28 cellular contexts compared by ENCODE assay signal in the genomic region with DNA sequence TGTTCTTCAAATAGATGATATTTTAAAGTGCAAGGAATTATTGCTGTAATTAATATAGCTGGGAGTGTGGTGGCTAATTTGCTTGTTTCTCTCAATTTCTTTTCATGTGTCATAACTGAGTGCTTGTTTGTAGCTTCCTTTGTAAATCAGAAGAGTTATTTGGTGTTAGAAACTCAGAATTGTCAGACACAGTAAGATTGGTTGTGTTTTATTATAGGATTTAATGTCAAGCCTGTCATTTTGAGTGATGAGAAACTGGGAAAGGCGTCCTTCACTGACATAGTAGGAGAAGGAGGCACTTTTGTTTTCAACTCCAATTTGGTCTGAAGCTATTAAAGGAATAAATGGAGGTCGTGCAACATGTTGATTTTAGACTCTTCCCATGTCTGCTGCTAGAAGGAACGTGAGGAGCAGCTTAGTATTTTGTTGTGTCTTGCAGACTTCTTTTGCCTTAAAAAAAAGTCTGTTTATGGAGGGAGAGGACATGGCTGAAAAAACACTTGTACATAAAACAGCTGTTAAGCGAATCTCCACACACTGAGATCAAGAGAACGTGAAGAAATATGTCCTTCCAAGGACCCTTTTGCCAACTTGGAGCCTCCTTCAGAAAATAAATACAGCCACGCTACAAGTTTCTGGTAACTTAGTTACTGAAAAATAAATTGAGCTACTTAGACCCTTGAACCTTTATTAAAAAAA. TPM values are rescaled to one million over a fixed set of nuclear protein-coding genes. Genes with fewer than 3 reads are reported as not detected.
DNase-seq lines count a peak whose midpoint lies in the region; ATAC-seq and TF ChIP-seq lines count a peak whose summit lies in the region.
"Had no signal": no experiment of that assay in that cellular context is flagged by ENCODE, and none has a peak within 500 bp of the region (broad histone marks: within the 10 kb centered on the region; RNA-seq: fewer than 3 reads in every experiment).

No MANE protein-coding gene starts in this region.

- TF ChIP-seq POLR2A in stomach (IDR thresholded peaks at IDR 0.05): no peak

- H3K27ac ChIP-seq in left lung: no peak overlapping the region
- peak overlapping the region in 4 of 5 donors; percentile 35 to 74 (median 55) for H3K27ac ChIP-seq in stomach
- H3K27ac ChIP-seq in CD8-positive, alpha-beta memory T cell (ENCODE audit: low read depth, low read length): no peak overlapping the region
- peak overlapping the region in 1 of 2 donors; percentile 42 for H3K27ac ChIP-seq in coronary artery
- H3K27ac ChIP-seq: brain microvascular endothelial cell, HL-60, KMS-11 had no signal

- DNase-seq in NCI-H2227 treated with DMSO at 0.1 percent for 48 hours (lab: John Stamatoyannopoulos, UW) (peak; percentile 69), fibroblast of gingiva (ENCODE audit: low read depth) (peak; percentile 21), left lung (no peak), stomach (no peak), NCI-H146 (lab: John Stamatoyannopoulos, UW) (no peak), coronary artery (ENCODE audit: low spot score) (no peak)
- DNase-seq in CD8-positive, alpha-beta memory T cell: no peak
- DNase-seq: activated CD4-positive, alpha-beta T cell treated with anti-CD3 and anti-CD28 coated beads, Interleukin-2, amount 50 U/mL, for 4 hours; activated CD8-positive, alpha-beta memory T cell treated with anti-CD3 and anti-CD28 coated beads, Interleukin-2, amount 10 ng/mL, durations not matched to agents 7 days and 5 days; activated naive CD4-positive, alpha-beta T cell treated with Interleukin-2 at 50 U/mL for 16 hours; activated T-cell treated with anti-CD3 and anti-CD28 coated beads, Interleukin-2, amount 50 U/mL, for 48 hours; brain microvascular endothelial cell; DMS153; H9; MM.1S; NCI-H2029; NCI-H526; NK-92 treated with Interleukin-12 subunit alpha and Interleukin-12 subunit beta, amount 100 ng/mL, for 24 hours; PC-3; posterior cingulate gyrus; right cardiac atrium; SK-N-SH; stimulated activated CD8-positive, alpha-beta memory T cell treated with anti-CD3 and anti-CD28 coated beads, Interleukin-4, amount 100 ng/mL, for 48 hours; T-helper 2 cell had no signal

- H3K4me1 ChIP-seq in left lung: peaks cover 5 to 8% of the 10 kb centered on the region in 2 donors
- peaks cover 4 to 32% (median 15%) of the 10 kb centered on the region in 4 donors for H3K4me1 ChIP-seq in stomach
- no peaks in the 10 kb centered on the region for H3K4me1 ChIP-seq in CD8-positive, alpha-beta memory T cell (ENCODE audit: insufficient read depth, low read length)

- TF ChIP-seq CTCF in left lung (IDR thresholded peaks at IDR 0.05) (no peak), stomach (IDR thresholded peaks at IDR 0.05) (no peak), coronary artery (IDR thresholded peaks at IDR 0.05) (no peak)

- H3K4me1 Mint-ChIP-seq in CD8-positive, alpha-beta memory T cell: no peaks in the 10 kb centered on the region
- H3K4me1 Mint-ChIP-seq: activated CD8-positive, alpha-beta memory T cell treated with anti-CD3 and anti-CD28 coated beads, Interleukin-2, amount 10 ng/mL, durations not matched to agents 7 days and 5 days; H9 had no signal

- H3K36me3 ChIP-seq in left lung (no peaks in the 10 kb centered on the region), stomach (no peaks in the 10 kb centered on the region)
- no peaks in the 10 kb centered on the region for H3K36me3 ChIP-seq in CD8-positive, alpha-beta memory T cell (ENCODE audit: insufficient read depth, low read length)
- H3K36me3 ChIP-seq: brain microvascular endothelial cell had no signal

- POLR2A ChIA-PET in CD8-positive, alpha-beta memory T cell (lab: Charles Lee): no interaction called here

- no peaks in the 10 kb centered on the region for H3K36me3 Mint-ChIP-seq in CD8-positive, alpha-beta memory T cell
- H3K36me3 Mint-ChIP-seq: activated CD8-positive, alpha-beta memory T cell treated with anti-CD3 and anti-CD28 coated beads, Interleukin-2, amount 10 ng/mL, durations not matched to agents 7 days and 5 days had no signal

- no peaks in the 10 kb centered on the region for H3K9me3 ChIP-seq in left lung
- H3K9me3 ChIP-seq in stomach: no peaks in the 10 kb centered on the region
- no peaks in the 10 kb centered on the region for H3K9me3 ChIP-seq in CD8-positive, alpha-beta memory T cell (ENCODE audit: low read length)
- H3K9me3 ChIP-seq: SK-N-SH had no signal

- TF ChIP-seq EP300 in stomach (IDR thresholded peaks at IDR 0.05): no peak

- WGBS in stomach, 5 donors: 43 to 52% (median 50%) methylated on average over 6 of the region's 6 CpGs

- H3K27me3 ChIP-seq in left lung (no peaks in the 10 kb centered on the region), stomach (no peaks in the 10 kb centered on the region)
- no peaks in the 10 kb centered on the region for H3K27me3 ChIP-seq in CD8-positive, alpha-beta memory T cell (ENCODE audit: insufficient read depth, low read length, poor library complexity, severe bottlenecking)
- H3K27me3 ChIP-seq: brain microvascular endothelial cell had no signal

- CTCF ChIA-PET in CD8-positive, alpha-beta memory T cell (lab: Charles Lee): no interaction called here

- ATAC-seq in left lung: peak; percentile 34
- ATAC-seq in HG03460 (IDR thresholded peaks at IDR 0.05; ENCODE audit: unreplicated experiment): no peak
- ATAC-seq: activated CD8-positive, alpha-beta memory T cell treated with anti-CD3 and anti-CD28 coated beads, Interleukin-2, amount 10 ng/mL, durations not matched to agents 7 days and 5 days; PC-3 had no signal

- H3K4me3 Mint-ChIP-seq in CD8-positive, alpha-beta memory T cell: no peak overlapping the region
- H3K4me3 Mint-ChIP-seq: activated CD8-positive, alpha-beta memory T cell treated with anti-CD3 and anti-CD28 coated beads, Interleukin-2, amount 10 ng/mL, durations not matched to agents 7 days and 5 days; H9; stimulated activated naive CD8-positive, alpha-beta T cell treated with anti-CD3 and anti-CD28 coated beads, Interleukin-15, Interleukin-2, amounts not matched to agents 100 ng/mL and 50 ng/mL, for 24 hours had no signal

- no peak overlapping the region for H3K4me3 ChIP-seq in left lung
- no peak overlapping the region for H3K4me3 ChIP-seq in stomach
- no peak overlapping the region for H3K4me3 ChIP-seq in CD8-positive, alpha-beta memory T cell (ENCODE audit: low read length)
- no peak overlapping the region for H3K4me3 ChIP-seq in coronary artery

- no peak overlapping the region for H3K27ac Mint-ChIP-seq in CD8-positive, alpha-beta memory T cell
- H3K27ac Mint-ChIP-seq: activated CD8-positive, alpha-beta memory T cell treated with anti-CD3 and anti-CD28 coated beads, Interleukin-2, amount 10 ng/mL, durations not matched to agents 7 days and 5 days; H9; stimulated activated naive CD8-positive, alpha-beta T cell treated with anti-CD3 and anti-CD28 coated beads, Interleukin-15, Interleukin-2, amounts not matched to agents 100 ng/mL and 50 ng/mL, for 24 hours had no signal

- peaks cover 2 to 4% of the 10 kb centered on the region in 2 donors for H3K27me3 Mint-ChIP-seq in CD8-positive, alpha-beta memory T cell

- H3K9me3 Mint-ChIP-seq in CD8-positive, alpha-beta memory T cell: peaks cover 0 to 3% (median 0%) of the 10 kb centered on the region in 5 donors
- H3K9me3 Mint-ChIP-seq: stimulated activated naive CD8-positive, alpha-beta T cell treated with anti-CD3 and anti-CD28 coated beads, Interleukin-15, Interleukin-2, amounts not matched to agents 100 ng/mL and 50 ng/mL, for 24 hours had no signal

- intact Hi-C loops in left lung (cut with DNase I) (no loop called here), stomach (cut with DNase I; ENCODE audit: low total_unique reads) (no loop called here)

RNA-seq across cellular contexts. Expression of gene BMP6, which starts 59.5 kb away (rescaled TPM):
- total RNA-seq in left lung (10 to 100 TPM in 1 of 2 donors, 1 to 10 TPM in 1; 5.8 to 18.7 TPM), stomach (10 to 100 TPM in 1 of 5 donors, 1 to 10 TPM in 2, under 1 TPM in 1, not detected in 1; 0.89 to 15.8 (median 4.5) TPM)
- 1 to 10 TPM in 2 of 3 donors, under 1 TPM in 1; 0.50 to 2.7 (median 1.4) TPM for polyA plus RNA-seq in stomach
- total RNA-seq in CD8-positive, alpha-beta memory T cell: not detected
- polyA plus RNA-seq in CD8-positive, alpha-beta memory T cell: not detected
- total RNA-seq: activated CD8-positive, alpha-beta memory T cell treated with anti-CD3 and anti-CD28 coated beads, Interleukin-2, amount 10 ng/mL, durations not matched to agents 7 days and 5 days had no signal
- polyA plus RNA-seq: SK-N-SH had no signal

Comparison
In these comparisons a context has a peak if more than half of its experiments do, and no peak if none do; other contexts are left out.
1. DNase-seq: peak in NCI-H2227 treated with DMSO at 0.1 percent for 48 hours (single experiment) and fibroblast of gingiva (single experiment); none in left lung (0 of 2), stomach (single experiment), CD8-positive, alpha-beta memory T cell (0 of 5), NCI-H146 (single experiment) and coronary artery (single experiment).
2. H3K27ac ChIP-seq: peak in stomach (4 of 5); none in left lung (0 of 2) and CD8-positive, alpha-beta memory T cell (single experiment).